ENCODE assay signal across 8 cellular contexts in the genomic region with DNA sequence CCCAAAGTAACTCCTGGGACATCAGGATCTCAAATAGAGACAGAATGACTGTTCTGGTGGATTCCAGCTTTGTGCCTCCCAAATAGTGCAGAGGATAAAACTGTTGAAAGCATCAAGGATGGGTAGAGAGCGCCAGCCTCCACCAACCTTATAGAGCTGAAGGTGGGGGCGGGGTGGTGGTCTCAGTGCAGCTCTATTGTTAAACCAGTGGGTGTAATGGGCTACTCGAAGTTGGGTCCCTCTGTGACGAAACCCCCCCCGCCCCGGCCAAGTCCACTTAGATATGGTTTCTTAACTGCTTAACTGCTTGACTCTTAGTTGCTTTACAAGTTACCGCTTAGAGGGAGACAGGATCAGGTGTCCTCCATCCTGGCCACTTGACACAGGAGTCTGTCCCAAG. TPM values are rescaled to one million over a fixed set of nuclear protein-coding genes. Genes with fewer than 3 reads are reported as not detected.
A peak's percentile ranks its signal among the peaks of the same experiment; 100 is the strongest.
DNase-seq lines count a peak whose midpoint lies in the region; ATAC-seq and TF ChIP-seq lines count a peak whose summit lies in the region.

No MANE protein-coding gene starts in this region.

- peak overlapping the region; percentile 79 to 85 for H3K27ac ChIP-seq in breast epithelium

- no peak for ATAC-seq in stimulated activated naive CD8-positive, alpha-beta T cell treated with anti-CD3 and anti-CD28 coated beads, Interleukin-15, Interleukin-2, amounts not matched to agents 100 U/mL and 50 U/mL, for 24 hours

- H3K36me3 Mint-ChIP-seq in stimulated activated naive CD8-positive, alpha-beta T cell treated with anti-CD3 and anti-CD28 coated beads, Interleukin-15, Interleukin-2, amounts not matched to agents 100 ng/mL and 50 ng/mL, for 24 hours (ENCODE audit: low read depth) = peaks cover 48% of the 10 kb centered on the region

- H3K36me3 ChIP-seq in breast epithelium = no peaks in the 10 kb centered on the region

- H3K4me3 Mint-ChIP-seq in stimulated activated naive CD8-positive, alpha-beta T cell treated with anti-CD3 and anti-CD28 coated beads, Interleukin-15, Interleukin-2, amounts not matched to agents 100 ng/mL and 50 ng/mL, for 24 hours = peak overlapping the region; percentile 92

- H3K27ac Mint-ChIP-seq in stimulated activated naive CD8-positive, alpha-beta T cell treated with anti-CD3 and anti-CD28 coated beads, Interleukin-15, Interleukin-2, amounts not matched to agents 100 ng/mL and 50 ng/mL, for 24 hours = peak overlapping the region; percentile 91

- no peak for TF ChIP-seq CTCF in breast epithelium (IDR thresholded peaks at IDR 0.05)

- H3K9me3 ChIP-seq in breast epithelium = no peaks in the 10 kb centered on the region
- H3K9me3 ChIP-seq in mononuclear cell (ENCODE audit: low read depth, low read length) = no peaks in the 10 kb centered on the region

- H3K4me3 ChIP-seq in breast epithelium = peak overlapping the region; percentile 67 to 86 (median 80)
- H3K4me3 ChIP-seq in mononuclear cell (ENCODE audit: low read length) = peak overlapping the region; percentile 85

- intact Hi-C loops in breast epithelium (cut with DNase I; ENCODE audit: low total_unique reads) = no loop called here

- DNase-seq in stimulated activated naive CD8-positive, alpha-beta T cell treated with anti-CD3 and anti-CD28 coated beads, Interleukin-15, Interleukin-2, amounts not matched to agents 100 U/mL and 50 U/mL, for 24 hours = no peak
- DNase-seq in breast epithelium (ENCODE audit: low spot score in 2 of 2) (no peak), NCI-H1694 (lab: John Stamatoyannopoulos, UW) (no peak), NK-92 (lab: John Stamatoyannopoulos, UW; ENCODE audit: unreplicated experiment) (no peak), GOT3 (lab: John Stamatoyannopoulos, UW) (no peak), NCI-H1105 (lab: John Stamatoyannopoulos, UW) (no peak)

- no peaks in the 10 kb centered on the region for H3K9me3 Mint-ChIP-seq in stimulated activated naive CD8-positive, alpha-beta T cell treated with anti-CD3 and anti-CD28 coated beads, Interleukin-15, Interleukin-2, amounts not matched to agents 100 ng/mL and 50 ng/mL, for 24 hours

- no peaks in the 10 kb centered on the region for H3K27me3 ChIP-seq in breast epithelium
- no peaks in the 10 kb centered on the region for H3K27me3 ChIP-seq in mononuclear cell (ENCODE audit: insufficient read depth, low read length)

- H3K4me1 Mint-ChIP-seq in stimulated activated naive CD8-positive, alpha-beta T cell treated with anti-CD3 and anti-CD28 coated beads, Interleukin-15, Interleukin-2, amounts not matched to agents 100 ng/mL and 50 ng/mL, for 24 hours (ENCODE audit: low read depth) = peaks cover 46% of the 10 kb centered on the region

- no peaks in the 10 kb centered on the region for H3K27me3 Mint-ChIP-seq in stimulated activated naive CD8-positive, alpha-beta T cell treated with anti-CD3 and anti-CD28 coated beads, Interleukin-15, Interleukin-2, amounts not matched to agents 100 ng/mL and 50 ng/mL, for 24 hours

- no peak for TF ChIP-seq POLR2A in breast epithelium (IDR thresholded peaks at IDR 0.05)

- H3K4me1 ChIP-seq in breast epithelium (peaks cover 0 to 6% of the 10 kb centered on the region in 2 donors), mononuclear cell (ENCODE audit: insufficient read depth, low read length) (peaks cover 29% of the 10 kb centered on the region)

RNA-seq across cellular contexts. Expression of a gene that starts 22.7 kb away (rescaled TPM):
- 10 to 100 TPM; 46.4 to 72.4 (median 68.1) TPM for total RNA-seq in breast epithelium
- 49.1 TPM for total RNA-seq in mononuclear cell

RNA-seq across cellular contexts. Expression of a gene that starts 43.9 kb away (rescaled TPM):
- total RNA-seq in breast epithelium (10 to 100 TPM; 27.4 to 63.2 (median 61.9) TPM), mononuclear cell (57.0 TPM)
